10 cellular contexts compared by ENCODE assay signal in genomic region chr14:85572845-85573244, GRCh38. TPM values are rescaled to one million over a fixed set of nuclear protein-coding genes. Genes with fewer than 3 reads are reported as not detected.
DNase-seq lines count a peak whose midpoint lies in the region; ATAC-seq and TF ChIP-seq lines count a peak whose summit lies in the region.
"Had no signal": no experiment of that assay in that cellular context is flagged by ENCODE, and none has a peak within 500 bp of the region (broad histone marks: within the 10 kb centered on the region; RNA-seq: fewer than 3 reads in every experiment).

No MANE protein-coding gene starts in this region.

- no peaks in the 10 kb centered on the region for H3K9me3 ChIP-seq in tibial artery
- no peaks in the 10 kb centered on the region for H3K9me3 ChIP-seq in upper lobe of right lung

- H3K4me3 ChIP-seq in epithelial cell of esophagus (ENCODE audit: low read length), result no peak overlapping the region
- H3K4me3 ChIP-seq in tibial artery, result no peak overlapping the region
- no peak overlapping the region for H3K4me3 ChIP-seq in upper lobe of right lung

- no peaks in the 10 kb centered on the region for H3K36me3 ChIP-seq in tibial artery
- no peaks in the 10 kb centered on the region for H3K36me3 ChIP-seq in upper lobe of right lung

- intact Hi-C loops in tibial artery (cut with DNase I; ENCODE audit: low total_unique reads) (no loop called here), upper lobe of right lung (cut with DNase I) (no loop called here)

- TF ChIP-seq CTCF in epithelial cell of esophagus (IDR thresholded peaks at IDR 0.05; ENCODE audit: insufficient read depth, low read depth, low read length, missing control alignments) (no peak), omental fat pad (IDR thresholded peaks at IDR 0.05) (no peak), tibial artery (IDR thresholded peaks at IDR 0.05) (no peak), upper lobe of right lung (IDR thresholded peaks at IDR 0.05) (no peak)

- peaks cover 0 to 3% (median 0%) of the 10 kb centered on the region in 4 donors for H3K4me1 ChIP-seq in tibial artery
- H3K4me1 ChIP-seq in upper lobe of right lung, result no peaks in the 10 kb centered on the region

- ATAC-seq in omental fat pad (ENCODE audit: low FRiP score) (peak; percentile 63), GM21723 (IDR thresholded peaks at IDR 0.05; ENCODE audit: unreplicated experiment) (no peak), upper lobe of right lung (no peak)

- H3K27me3 ChIP-seq in tibial artery (no peaks in the 10 kb centered on the region), upper lobe of right lung (no peaks in the 10 kb centered on the region)

- DNase-seq in EH (ENCODE audit: low read depth) (peak; percentile 87), NCI-H226 (peak; percentile 81), epithelial cell of esophagus (ENCODE audit: low read depth) (peak; percentile 88), omental fat pad (ENCODE audit: low spot score) (no peak), tibial artery (no peak), upper lobe of right lung (no peak)
- no peak for DNase-seq in activated CD8-positive, alpha-beta memory T cell treated with anti-CD3 and anti-CD28 coated beads, Interleukin-2, amount 50 U/mL, for 4 hours
- DNase-seq: NCI-H774 had no signal

- H3K27ac ChIP-seq in tibial artery (no peak overlapping the region), upper lobe of right lung (no peak overlapping the region)

RNA-seq across cellular contexts. Expression of gene FLRT2, which starts 42.9 kb away (rescaled TPM):
- total RNA-seq in omental fat pad (10 to 100 TPM; 15.9 to 71.4 (median 23.8) TPM), upper lobe of right lung (13.3 TPM)
- total RNA-seq: T-helper 2 cell treated with Interferon-gamma antibody and Interleukin-4, amounts not matched to agents 100 ng/mL and 5 ng/mL, for 36 hours had no signal

Comparison
In these comparisons a context has a peak if more than half of its experiments do, and no peak if none do; other contexts are left out.
1. DNase-seq: peak in EH (single experiment), NCI-H226 (single experiment) and epithelial cell of esophagus (single experiment); none in omental fat pad (single experiment), activated CD8-positive, alpha-beta memory T cell treated with anti-CD3 and anti-CD28 coated beads, Interleukin-2, amount 50 U/mL, for 4 hours (single experiment), tibial artery (0 of 2) and upper lobe of right lung (single experiment).